In the genomic region with DNA sequence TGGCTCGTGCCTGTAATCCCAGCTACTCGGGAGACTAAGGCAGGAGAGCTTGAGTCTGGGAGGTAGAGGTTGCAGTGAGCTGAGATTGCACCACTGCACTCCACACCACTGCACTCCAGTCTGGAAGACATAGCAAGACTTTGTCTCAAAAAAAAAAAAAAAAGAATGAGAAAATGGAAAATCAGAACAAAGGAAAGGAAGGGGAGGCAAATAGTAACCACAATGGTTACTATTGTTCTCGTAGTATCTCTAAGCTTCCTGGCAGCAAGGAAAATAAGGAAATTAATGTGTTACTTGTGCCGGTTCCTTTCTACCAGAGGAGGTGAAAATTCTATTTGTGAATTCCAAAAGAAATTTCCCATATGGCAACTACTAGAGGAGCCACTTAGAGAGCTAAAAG, we compare ENCODE assay signal across 21 cellular contexts. TPM values are rescaled to one million over a fixed set of nuclear protein-coding genes. Genes with fewer than 3 reads are reported as not detected.
DNase-seq lines count a peak whose midpoint lies in the region; TF ChIP-seq lines count a peak whose summit lies in the region.
"Had no signal": no experiment of that assay in that cellular context is flagged by ENCODE, and none has a peak within 500 bp of the region (broad histone marks: within the 10 kb centered on the region; RNA-seq: fewer than 3 reads in every experiment).

No MANE protein-coding gene starts in this region.

- H3K4me1 Mint-ChIP-seq in neural crest cell, result peaks cover 9% of the 10 kb centered on the region
- no peaks in the 10 kb centered on the region for H3K4me1 Mint-ChIP-seq in MCF 10A (ENCODE audit: insufficient read depth, unreplicated experiment)
- H3K4me1 Mint-ChIP-seq: CD4-positive, CD25-positive, alpha-beta regulatory T cell; CD8-positive, alpha-beta memory T cell; IgD-negative memory B cell had no signal

- CTCF ChIA-PET in MCF 10A (lab: Yijun Ruan, JAX), result interaction anchor here (0.8 kb wide), 1 partner anchor 17 kb away, joined by 3 read pairs; no protein-coding TSS in a partner anchor

- H3K27me3 ChIP-seq in SJCRH30, result no peaks in the 10 kb centered on the region
- H3K27me3 ChIP-seq: BE2C had no signal

- H3K9me3 ChIP-seq in SJCRH30 (replicated peaks), result no peaks in the 10 kb centered on the region
- H3K9me3 ChIP-seq: BE2C, Caco-2 had no signal

- H3K27ac ChIP-seq in SJCRH30, result no peak overlapping the region

- H3K36me3 Mint-ChIP-seq in neural crest cell (ENCODE audit: low read depth), result peaks cover 6% of the 10 kb centered on the region
- no peaks in the 10 kb centered on the region for H3K36me3 Mint-ChIP-seq in MCF 10A (ENCODE audit: insufficient read depth, unreplicated experiment)
- H3K36me3 Mint-ChIP-seq: CD4-positive, CD25-positive, alpha-beta regulatory T cell; CD8-positive, alpha-beta memory T cell; IgD-negative memory B cell had no signal

- TF ChIP-seq CTCF in cardiac fibroblast (IDR thresholded peaks at IDR 0.05; ENCODE audit: low read depth, low read length) (no peak), fibroblast of pulmonary artery (IDR thresholded peaks at IDR 0.05; ENCODE audit: low read length, missing control alignments) (no peak), neural crest cell (conservative IDR thresholded peaks at IDR 0.05) (no peak), MCF 10A (IDR thresholded peaks at IDR 0.05; ENCODE audit: unreplicated experiment) (no peak)

- no TSS peak for BruUV-seq in MCF 10A (replicated peaks; lab: Mats Ljungman, UMichigan)

- H3K4me1 ChIP-seq in SJCRH30, result no peaks in the 10 kb centered on the region
- H3K4me1 ChIP-seq: BE2C, Caco-2 had no signal

- no peaks in the 10 kb centered on the region for H3K36me3 ChIP-seq in SJCRH30
- H3K36me3 ChIP-seq: BE2C had no signal

- H3K9me3 Mint-ChIP-seq in neural crest cell, result peaks cover 15% of the 10 kb centered on the region
- H3K9me3 Mint-ChIP-seq in MCF 10A (ENCODE audit: unreplicated experiment), result peaks cover 16% of the 10 kb centered on the region

- H3K4me3 Mint-ChIP-seq in neural crest cell (no peak overlapping the region), MCF 10A (ENCODE audit: unreplicated experiment) (no peak overlapping the region)
- H3K4me3 Mint-ChIP-seq: CD4-positive, CD25-positive, alpha-beta regulatory T cell; CD8-positive, alpha-beta memory T cell; HFFc6; IgD-negative memory B cell had no signal

- H3K27me3 Mint-ChIP-seq in neural crest cell (ENCODE audit: low read depth), result no peaks in the 10 kb centered on the region
- H3K27me3 Mint-ChIP-seq in MCF 10A (ENCODE audit: insufficient read depth, unreplicated experiment), result no peaks in the 10 kb centered on the region
- H3K27me3 Mint-ChIP-seq: CD4-positive, CD25-positive, alpha-beta regulatory T cell; CD8-positive, alpha-beta memory T cell; IgD-negative memory B cell had no signal

- POLR2A ChIA-PET in MCF 10A (lab: Yijun Ruan, JAX), result no interaction called here

- DNase-seq in cardiac fibroblast (ENCODE audit: low read depth in 2 of 2) (peak; percentile 43 to 57), fibroblast of pulmonary artery (ENCODE audit: low read depth) (peak; percentile 82), neural crest cell (ENCODE audit: low read depth, low spot score) (no peak), anterior cingulate cortex (lab: John Stamatoyannopoulos, UW) (no peak), NCI-H1694 treated with DMSO at 0.1 percent for 48 hours (lab: John Stamatoyannopoulos, UW) (no peak), SJCRH30 (no peak), MCF 10A (ENCODE audit: unreplicated experiment) (no peak)
- DNase-seq: ACHN; BE2C; C1 segment of cervical spinal cord; Caco-2; CD4-positive, CD25-positive, alpha-beta regulatory T cell; CD8-positive, alpha-beta memory T cell; DMS153; DMS79; GDM1; GOT3; H7; HFFc6 had no signal

- intact Hi-C loops in MCF 10A (cut with micrococcal nuclease), result no loop called here

- H3K27ac Mint-ChIP-seq in neural crest cell (ENCODE audit: unreplicated experiment) (peak overlapping the region; percentile 87), MCF 10A (ENCODE audit: low read depth, unreplicated experiment) (no peak overlapping the region)
- H3K27ac Mint-ChIP-seq: CD4-positive, CD25-positive, alpha-beta regulatory T cell; CD8-positive, alpha-beta memory T cell; HFFc6; IgD-negative memory B cell had no signal

- H3K4me3 ChIP-seq in cardiac fibroblast (replicated peaks in 1 of 2; ENCODE audit: low read depth in 2 of 2, low read length in 2 of 2), result no peak overlapping the region
- H3K4me3 ChIP-seq in fibroblast of pulmonary artery (replicated peaks; ENCODE audit: low read depth, low read length), result no peak overlapping the region
- H3K4me3 ChIP-seq in SJCRH30, result no peak overlapping the region

RNA-seq across cellular contexts. Expression of a gene that starts 48.5 kb away (rescaled TPM):
- total RNA-seq in neural crest cell (4.5 and 5.4 TPM in 2 replicates), MCF 10A (2022) (not detected in 2 replicates)
- 13.1 and 16.1 TPM in 2 replicates for total RNA-seq in SJCRH30 (2014; rRNA removed; shearing (Covaris generic))
- total RNA-seq: CD4-positive, CD25-positive, alpha-beta regulatory T cell; HepG2 had no signal

Comparison
In these comparisons a context has a peak if more than half of its experiments do, and no peak if none do; other contexts are left out.
1. DNase-seq: peak in cardiac fibroblast (2 of 2) and fibroblast of pulmonary artery (single experiment); none in neural crest cell (single experiment), anterior cingulate cortex (0 of 58), NCI-H1694 treated with DMSO at 0.1 percent for 48 hours (single experiment), SJCRH30 (0 of 2) and MCF 10A (single experiment).